17 cellular contexts compared by ENCODE assay signal in the genomic region with DNA sequence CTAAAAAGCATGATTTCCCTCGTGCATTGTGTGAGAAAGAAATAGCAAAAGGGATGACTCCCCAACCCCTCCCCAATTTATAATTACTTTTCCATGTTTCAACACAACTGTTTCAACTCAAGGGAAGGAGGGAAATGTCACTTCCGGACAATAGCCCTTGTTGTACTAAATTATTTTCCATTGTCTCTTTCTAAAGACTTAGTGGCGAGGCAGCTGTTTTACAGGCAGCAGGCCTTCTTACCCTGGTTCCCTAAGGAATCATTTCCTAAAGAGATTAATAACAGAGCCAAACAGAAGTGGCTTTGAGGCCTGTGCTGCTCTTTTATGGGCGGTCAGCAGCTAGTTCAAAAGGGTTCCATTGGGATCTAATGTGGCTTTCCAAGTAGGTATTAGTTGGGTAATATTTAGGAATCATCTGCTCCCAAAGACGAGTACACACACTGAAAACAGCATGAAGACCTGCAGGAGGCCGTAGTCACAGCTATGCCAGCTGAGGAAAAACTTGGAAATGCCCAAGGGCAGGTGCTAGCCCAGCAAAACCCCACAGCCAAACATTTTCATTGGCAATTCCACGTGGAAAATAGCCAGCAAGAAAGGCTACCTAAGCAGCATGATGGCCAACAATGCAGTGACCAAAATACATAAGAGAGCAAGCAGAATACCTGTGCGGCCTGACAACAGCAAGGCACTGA. TPM values are rescaled to one million over a fixed set of nuclear protein-coding genes. Genes with fewer than 3 reads are reported as not detected.
DNase-seq lines count a peak whose midpoint lies in the region; ATAC-seq and TF ChIP-seq lines count a peak whose summit lies in the region.
"Had no signal": no experiment of that assay in that cellular context is flagged by ENCODE, and none has a peak within 500 bp of the region (broad histone marks: within the 10 kb centered on the region; RNA-seq: fewer than 3 reads in every experiment).

No MANE protein-coding gene starts in this region.

- 56% methylated on average over 8 of the region's 8 CpGs for WGBS in right cardiac atrium

- H3K4me1 ChIP-seq in right cardiac atrium (ENCODE audit: control insufficient read depth, insufficient read depth, low read length) (peaks cover 4% of the 10 kb centered on the region), subcutaneous abdominal adipose tissue (ENCODE audit: control insufficient read depth in 5 of 5, insufficient read depth in 5 of 5, low read length in 5 of 5) (peaks cover 10 to 20% (median 11%) of the 10 kb centered on the region in 5 donors)

- no peaks in the 10 kb centered on the region for H3K9me3 ChIP-seq in WERI-Rb-1 (ENCODE audit: severe bottlenecking)
- H3K9me3 ChIP-seq in right cardiac atrium (ENCODE audit: control insufficient read depth, low read length), result no peaks in the 10 kb centered on the region
- H3K9me3 ChIP-seq in subcutaneous abdominal adipose tissue (ENCODE audit: control insufficient read depth in 5 of 5, low read length in 5 of 5), result peaks cover 0 to 2% (median 0%) of the 10 kb centered on the region in 5 donors
- H3K9me3 ChIP-seq: upper lobe of left lung had no signal

- H3K27me3 ChIP-seq in WERI-Rb-1 (ENCODE audit: insufficient read depth, low read depth, severe bottlenecking), result no peaks in the 10 kb centered on the region
- H3K27me3 ChIP-seq in right cardiac atrium (ENCODE audit: control insufficient read depth, insufficient read depth), result no peaks in the 10 kb centered on the region
- H3K27me3 ChIP-seq in subcutaneous abdominal adipose tissue (ENCODE audit: control insufficient read depth in 5 of 5, insufficient read depth in 4 of 5, low read length in 5 of 5), result no peaks in the 10 kb centered on the region
- H3K27me3 ChIP-seq: upper lobe of left lung had no signal

- H3K27ac ChIP-seq in WERI-Rb-1 (peak overlapping the region; percentile 45), right cardiac atrium (ENCODE audit: low read length) (no peak overlapping the region), subcutaneous abdominal adipose tissue (ENCODE audit: low read depth, low read length) (peak overlapping the region; percentile 42)
- H3K27ac ChIP-seq: SK-N-MC, VCaP had no signal

- TF ChIP-seq CTCF in WERI-Rb-1 (IDR thresholded peaks at IDR 0.05; ENCODE audit: low read depth, low read length), result no peak

- DNase-seq in NCI-H2107 treated with DMSO at 0.1 percent for 48 hours (lab: John Stamatoyannopoulos, UW; ENCODE audit: unreplicated experiment), result peak; percentile 95
- DNase-seq in NCI-H2107 (lab: John Stamatoyannopoulos, UW), result no peak
- peak; percentile 18 for DNase-seq in WERI-Rb-1
- DNase-seq in right cardiac atrium, result no peak
- no peak for DNase-seq in HuH-7.5 (ENCODE audit: low spot score)
- DNase-seq in activated effector memory CD4-positive, alpha-beta T cell treated with Interleukin-2 at 50 U/mL for 16 hours, result no peak
- DNase-seq: activated CD8-positive, alpha-beta memory T cell treated with anti-CD3 and anti-CD28 coated beads, Interleukin-2, amount 50 U/mL, for 48 hours; activated naive CD8-positive, alpha-beta T cell treated with anti-CD3 and anti-CD28 coated beads, Interleukin-2, amount 10 ng/mL, durations not matched to agents 7 days and 5 days; Karpas-422; NCI-H774; nephron progenitor cell; stimulated activated CD4-positive, alpha-beta T cell treated with anti-CD3 and anti-CD28 coated beads, Interleukin-12 subunit alpha, Interleukin-12 subunit beta, amount 100 ng/mL, for 4 hours; upper lobe of left lung had no signal

- H3K4me3 ChIP-seq in WERI-Rb-1 (ENCODE audit: low read depth, low read length) (no peak overlapping the region), right cardiac atrium (ENCODE audit: low read length) (no peak overlapping the region), subcutaneous abdominal adipose tissue (ENCODE audit: low read depth in 1 of 5, low read length in 5 of 5) (peak overlapping the region in 1 of 5 donors; percentile 11)
- H3K4me3 ChIP-seq: SK-N-MC, upper lobe of left lung had no signal

- H3K36me3 ChIP-seq in WERI-Rb-1, result no peaks in the 10 kb centered on the region
- no peaks in the 10 kb centered on the region for H3K36me3 ChIP-seq in subcutaneous abdominal adipose tissue (ENCODE audit: control insufficient read depth in 5 of 5, insufficient read depth in 5 of 5, low read length in 5 of 5)
- H3K36me3 ChIP-seq: upper lobe of left lung had no signal

- H3K9ac ChIP-seq in subcutaneous abdominal adipose tissue (ENCODE audit: low read length in 5 of 5), result peak overlapping the region in 1 of 5 donors; percentile 23

- peak; percentile 59 to 68 for ATAC-seq in right cardiac atrium
- no peak for ATAC-seq in GM21526 (IDR thresholded peaks at IDR 0.05; ENCODE audit: low FRiP score, unreplicated experiment)

- intact Hi-C loops in right cardiac atrium (cut with DNase I), result no loop called here

RNA-seq across cellular contexts. Expression of gene DOCK4, which starts 32.8 kb away (rescaled TPM):
- total RNA-seq in right cardiac atrium, result 10 to 100 TPM; 13.5 to 19.9 (median 16.5) TPM
- polyA plus RNA-seq in right cardiac atrium, result 5.7 TPM

RNA-seq across cellular contexts. Expression of gene ZNF277, which starts 33.1 kb away (rescaled TPM):
- 10 to 100 TPM; 17.1 to 22.4 (median 18.4) TPM for total RNA-seq in right cardiac atrium
- polyA plus RNA-seq in right cardiac atrium, result 11.9 TPM

Comparison
In these comparisons a context has a peak if more than half of its experiments do, and no peak if none do; other contexts are left out.
1. DNase-seq: peak in NCI-H2107 treated with DMSO at 0.1 percent for 48 hours (single experiment) and WERI-Rb-1 (single experiment); none in NCI-H2107 (single experiment), right cardiac atrium (0 of 3), HuH-7.5 (single experiment) and activated effector memory CD4-positive, alpha-beta T cell treated with Interleukin-2 at 50 U/mL for 16 hours (single experiment).